In genomic region chr4:73446336-73446938, GRCh38 we compare ENCODE assay signal across 9 cellular contexts. TPM values are rescaled to one million over a fixed set of nuclear protein-coding genes. Genes with fewer than 3 reads are reported as not detected.
DNase-seq lines count a peak whose midpoint lies in the region; ATAC-seq, FAIRE-seq and TF ChIP-seq lines count a peak whose summit lies in the region.
"Had no signal": no experiment of that assay in that cellular context is flagged by ENCODE, and none has a peak within 500 bp of the region (broad histone marks: within the 10 kb centered on the region; RNA-seq: fewer than 3 reads in every experiment).

No MANE protein-coding gene starts in this region.

- peak; percentile 99 for ATAC-seq in GM19395 (IDR thresholded peaks at IDR 0.05; ENCODE audit: unreplicated experiment)
- ATAC-seq in HG03175 (IDR thresholded peaks at IDR 0.05; ENCODE audit: unreplicated experiment) = peak; percentile 100
- ATAC-seq in K562 = peak; percentile 90
- peak; percentile 81 to 84 for ATAC-seq in lower lobe of right lung

- intact Hi-C loops in K562 (cut with micrococcal nuclease) (loop anchor here (1.0 to 10.0 kb wide), 3 partner anchors 105 to 208 kb away; no protein-coding TSS in a partner anchor), lower lobe of right lung (cut with DNase I) (no loop called here)

- POLR2A ChIA-PET in K562 (lab: Yijun Ruan, JAX) = interaction anchor here (1.0 to 1.4 kb wide), 3 partner anchors 8 to 115 kb away, joined by 3 read pairs; no protein-coding TSS in a partner anchor

- H3K9me1 ChIP-seq in K562 (ENCODE audit: control insufficient read depth, insufficient read depth, low read length) = no peaks in the 10 kb centered on the region

- H2AFZ ChIP-seq in K562 (ENCODE audit: low read depth, low read length) = 0 out of 2 replicates have a peak overlapping the region, but pooled peaks have one; percentile 11

- no peak overlapping the region for H3K27ac ChIP-seq in K562 (ENCODE audit: extremely low read depth, low read depth, low read length)
- H3K27ac ChIP-seq in lower lobe of right lung = no peak overlapping the region
- H3K27ac ChIP-seq: BLaER1 had no signal

- in situ Hi-C loops in K562 (cut with MboI) = no loop called here

- TF ChIP-seq CTCF in K562 (IDR thresholded peaks at IDR 0.05 in 2 of 3, conservative IDR thresholded peaks at IDR 0.05 in 1 of 3; ENCODE audit: insufficient read depth in 2 of 3, low read depth in 1 of 3, low read length in 3 of 3) (peak; percentile 82 to 99 (median 98)), lower lobe of right lung (IDR thresholded peaks at IDR 0.05) (peak; percentile 67)

- 6% methylated on average over 2 of the region's 4 CpGs for WGBS in K562 (ENCODE audit: insufficient coverage, low coverage, missing lambda C conversion rate)

- H3K4me1 ChIP-seq in K562 (replicated peaks in 1 of 2; ENCODE audit: control insufficient read depth in 2 of 2, insufficient read depth in 2 of 2, low read length in 2 of 2) (peaks cover 5 to 11% of the 10 kb centered on the region in 2 experiments; a peak in 3 of 5 replicates), lower lobe of right lung (no peaks in the 10 kb centered on the region)
- H3K4me1 ChIP-seq: BLaER1 had no signal

- H3K4me3 ChIP-seq in K562 (no peak overlapping the region), lower lobe of right lung (no peak overlapping the region)
- H3K4me3 ChIP-seq: BLaER1 had no signal

- no peak overlapping the region for H3K4me2 ChIP-seq in K562 (ENCODE audit: insufficient read depth, low read length)
- H3K4me2 ChIP-seq: BLaER1 had no signal

- TF ChIP-seq EP300 in K562 (IDR thresholded peaks at IDR 0.05; ENCODE audit: low read length) = no peak

- H3K27me3 ChIP-seq in K562 (ENCODE audit: control insufficient read depth in 2 of 2, insufficient read depth in 2 of 2, low read length in 2 of 2) (no peaks in the 10 kb centered on the region), lower lobe of right lung (ENCODE audit: low read depth) (no peaks in the 10 kb centered on the region)
- H3K27me3 ChIP-seq: BLaER1 had no signal

- H3K36me3 ChIP-seq in K562 (ENCODE audit: control insufficient read depth, insufficient read depth, low read length) = no peaks in the 10 kb centered on the region
- H3K36me3 ChIP-seq in lower lobe of right lung = no peaks in the 10 kb centered on the region
- H3K36me3 ChIP-seq: BLaER1 had no signal

- peak; percentile 72 to 88 for TF ChIP-seq RAD21 in K562 (CRISPR knock-in tag; conservative IDR thresholded peaks at IDR 0.05 in 1 of 2, IDR thresholded peaks at IDR 0.05 in 1 of 2)

- no peak overlapping the region for H3K9ac ChIP-seq in K562 (ENCODE audit: insufficient read depth in 1 of 2, low read depth in 2 of 2, low read length in 2 of 2)
- H3K9ac ChIP-seq: BLaER1 had no signal

- H3K79me2 ChIP-seq in K562 (ENCODE audit: control insufficient read depth, insufficient read depth, low read length) = no peaks in the 10 kb centered on the region

- no TSS peak for BruUV-seq in K562 (replicated peaks; lab: Mats Ljungman, UMichigan)

- no peaks in the 10 kb centered on the region for H3K9me3 ChIP-seq in K562 (replicated peaks; ENCODE audit: control insufficient read depth, insufficient read depth, low read depth, low read length)
- H3K9me3 ChIP-seq in lower lobe of right lung = no peaks in the 10 kb centered on the region
- H3K9me3 ChIP-seq: BLaER1 had no signal

- no peak for TF ChIP-seq POLR2A in K562 (conservative IDR thresholded peaks at IDR 0.05)

- peak; percentile 14 to 75 (median 57) for DNase-seq in NCI-H1417 (lab: John Stamatoyannopoulos, UW)
- no peak for DNase-seq in NCI-H1417 treated with DMSO at 0.1 percent for 48 hours (lab: John Stamatoyannopoulos, UW)
- peak; percentile 59 for DNase-seq in NCI-H510A treated with DMSO at 0.1 percent for 48 hours (lab: John Stamatoyannopoulos, UW)
- DNase-seq in K562 (ENCODE audit: extremely low read depth in 1 of 4, low spot score in 3 of 4) = peak; percentile 41 to 67 (median 50)
- no peak for DNase-seq in lower lobe of right lung
- DNase-seq in stimulated activated CD4-positive, alpha-beta T cell treated with anti-CD3 and anti-CD28 coated beads, Interleukin-1b, Interleukin-23, amount 100 ng/mL, for 48 hours = no peak

- CTCF ChIA-PET in K562 (lab: Yijun Ruan, JAX; ENCODE audit: low intra/inter-chr PET ratio) = interaction anchor here (0.6 to 1.8 kb wide), 3 partner anchors 105 to 136 kb away, joined by 3 to 12 read pairs (median 3); no protein-coding TSS in a partner anchor

- FAIRE-seq in K562 (lab: Jason Lieb, UNC) = peak; percentile 32

- no peaks in the 10 kb centered on the region for H4K20me1 ChIP-seq in K562 (replicated peaks; ENCODE audit: control insufficient read depth, insufficient read depth, low read length)
- H4K20me1 ChIP-seq: BLaER1 had no signal

TF ChIP-seq in K562, 482 proteins besides CTCF, POLR2A, EP300 and RAD21 (continues in another document):
- TF ChIP-seq CHCHD3 (CRISPR knock-in tag; IDR thresholded peaks at IDR 0.05) = no peak
- TF ChIP-seq GABPB2 (CRISPR knock-in tag; conservative IDR thresholded peaks at IDR 0.05) = no peak
- no peak for TF ChIP-seq SOX6 (IDR thresholded peaks at IDR 0.05)
- TF ChIP-seq NR4A1 (CRISPR knock-in tag; IDR thresholded peaks at IDR 0.05) = no peak
- TF ChIP-seq NR4A1 (tag; IDR thresholded peaks at IDR 0.05) = no peak
- TF ChIP-seq ASH1L (IDR thresholded peaks at IDR 0.05; ENCODE audit: borderline replicate concordance, low read depth, partially characterized antibody) = no peak
- TF ChIP-seq ZKSCAN3 (CRISPR knock-in tag; IDR thresholded peaks at IDR 0.05) = no peak
- no peak for TF ChIP-seq HCFC1 (IDR thresholded peaks at IDR 0.05; ENCODE audit: low read depth, low read length)
- TF ChIP-seq STAT5A (IDR thresholded peaks at IDR 0.05; ENCODE audit: borderline replicate concordance, low read length) = no peak

RNA-seq across cellular contexts. Expression of gene AFP, which starts 10.4 kb away (rescaled TPM):
- total RNA-seq in K562 (2011; cell fraction: chromatin; rRNA removed; ENCODE audit: low replicate concordance) = not detected in 2 replicates
- total RNA-seq in K562 (2011; cell fraction: nucleolus; rRNA removed) = not detected in 2 replicates
- total RNA-seq in K562 (2011; cell fraction: nucleoplasm; rRNA removed) = not detected in 2 replicates
- total RNA-seq in K562 (2014; rRNA removed) = 2.3 and 3.0 TPM in 2 replicates
- 5.4 and 5.5 TPM in 2 replicates for total RNA-seq in K562 (2014; rRNA removed; fragmentation: Illumina TruSeq; extraction: Trizol)
- total RNA-seq in K562 (2015; rRNA removed; fragmentation: Illumina TruSeq; extraction: Trizol) = 4.7 and 6.2 TPM in 2 replicates
- 2.8 and 2.9 TPM in 2 replicates for total RNA-seq in K562 (2021)
- 0.22 and 0.47 TPM in 2 replicates for polyA plus RNA-seq in K562 (2011; rRNA removed)
- 0.22 and 0.32 TPM in 2 replicates for polyA plus RNA-seq in K562 (2011; cell fraction: cytosol; rRNA removed)
- polyA plus RNA-seq in K562 (2011; cell fraction: nucleus; rRNA removed) = 0.14 and 0.15 TPM in 2 replicates
- polyA plus RNA-seq in K562 (2012) = 6.2 and 9.5 TPM in 2 replicates
- polyA plus RNA-seq in K562 (2014; fragmentation: Illumina TruSeq; extraction: Trizol) = 1.8 and 2.5 TPM in 2 replicates
- 1 to 10 TPM; 4.6 to 6.0 TPM for polyA plus RNA-seq in K562 (2014; fragmentation: Nextera tagmentation; extraction: Ambion mirVana)
- 2.0 and 2.9 TPM in 2 replicates for polyA plus RNA-seq in K562 (2014; rRNA removed)
- polyA minus RNA-seq in K562 (2011; rRNA and poly(A)+ RNA removed) = 0.21 and 0.67 TPM in 2 replicates
- 20.2 TPM in 1 of 2 replicates, not detected in the other for polyA minus RNA-seq in K562 (2011; cell fraction: cytosol; rRNA and poly(A)+ RNA removed)
- not detected in 2 replicates for polyA minus RNA-seq in K562 (2011; cell fraction: nucleus; rRNA and poly(A)+ RNA removed)
- not detected for total RNA-seq in lower lobe of right lung

RNA-seq across cellular contexts. Expression of gene AFM, which starts 35.1 kb away (rescaled TPM):
- total RNA-seq in K562 (2011; cell fraction: chromatin; rRNA removed; ENCODE audit: low replicate concordance) = not detected in 2 replicates
- not detected in 2 replicates for total RNA-seq in K562 (2011; cell fraction: nucleolus; rRNA removed)
- not detected in 2 replicates for total RNA-seq in K562 (2011; cell fraction: nucleoplasm; rRNA removed)
- total RNA-seq in K562 (2014; rRNA removed) (not detected in 2 replicates), K562 (2014; rRNA removed; fragmentation: Illumina TruSeq; extraction: Trizol) (0.06 TPM in 1 of 2 replicates, not detected in the other), K562 (2015; rRNA removed; fragmentation: Illumina TruSeq; extraction: Trizol) (not detected in 2 replicates), K562 (2021) (0.07 TPM in 1 of 2 replicates, not detected in the other), lower lobe of right lung (not detected)
- polyA plus RNA-seq in K562 (2011; rRNA removed) (not detected in 2 replicates), K562 (2014; fragmentation: Illumina TruSeq; extraction: Trizol) (not detected in 2 replicates), K562 (2014; fragmentation: Nextera tagmentation; extraction: Ambion mirVana) (under 1 TPM; 0.10 to 0.15 TPM), K562 (2014; rRNA removed) (0.13 TPM in 1 of 2 replicates, not detected in the other)
- not detected in 2 replicates for polyA plus RNA-seq in K562 (2011; cell fraction: cytosol; rRNA removed)
- polyA plus RNA-seq in K562 (2011; cell fraction: nucleus; rRNA removed) = not detected in 2 replicates
- 0.06 and 0.10 TPM in 2 replicates for polyA plus RNA-seq in K562 (2012)
- polyA minus RNA-seq in K562 (2011; rRNA and poly(A)+ RNA removed) = 0.11 TPM in 1 of 2 replicates, not detected in the other
- not detected in 2 replicates for polyA minus RNA-seq in K562 (2011; cell fraction: cytosol; rRNA and poly(A)+ RNA removed)
- polyA minus RNA-seq in K562 (2011; cell fraction: nucleus; rRNA and poly(A)+ RNA removed) = not detected in 2 replicates

RNA-seq across cellular contexts. Expression of gene ALB, which starts 42.4 kb away (rescaled TPM):
- not detected in 2 replicates for total RNA-seq in K562 (2011; cell fraction: chromatin; rRNA removed; ENCODE audit: low replicate concordance)
- total RNA-seq in K562 (2011; cell fraction: nucleolus; rRNA removed) = not detected in 2 replicates
- not detected in 2 replicates for total RNA-seq in K562 (2011; cell fraction: nucleoplasm; rRNA removed)
- total RNA-seq in K562 (2014; rRNA removed) (0.12 TPM in 1 of 2 replicates, not detected in the other), K562 (2014; rRNA removed; fragmentation: Illumina TruSeq; extraction: Trizol) (0.18 and 0.38 TPM in 2 replicates), K562 (2015; rRNA removed; fragmentation: Illumina TruSeq; extraction: Trizol) (0.14 and 0.30 TPM in 2 replicates), K562 (2021) (18.5 and 24.2 TPM in 2 replicates), lower lobe of right lung (2.3 TPM)
- polyA plus RNA-seq in K562 (2011; rRNA removed) (not detected in 2 replicates), K562 (2014; fragmentation: Illumina TruSeq; extraction: Trizol) (0.40 TPM in 1 of 2 replicates, not detected in the other), K562 (2014; fragmentation: Nextera tagmentation; extraction: Ambion mirVana) (under 1 TPM; 0.04 to 0.20 TPM), K562 (2014; rRNA removed) (0.07 and 0.37 TPM in 2 replicates)
- 0.09 TPM in 1 of 2 replicates, not detected in the other for polyA plus RNA-seq in K562 (2011; cell fraction: cytosol; rRNA removed)
- 0.22 TPM in 1 of 2 replicates, not detected in the other for polyA plus RNA-seq in K562 (2011; cell fraction: nucleus; rRNA removed)
- 0.25 and 0.83 TPM in 2 replicates for polyA plus RNA-seq in K562 (2012)
- 0.15 TPM in 1 of 2 replicates, not detected in the other for polyA minus RNA-seq in K562 (2011; rRNA and poly(A)+ RNA removed)
- 49.8 TPM in 1 of 2 replicates, not detected in the other for polyA minus RNA-seq in K562 (2011; cell fraction: cytosol; rRNA and poly(A)+ RNA removed)
- not detected in 2 replicates for polyA minus RNA-seq in K562 (2011; cell fraction: nucleus; rRNA and poly(A)+ RNA removed)

Comparison
In these comparisons a context has a peak if more than half of its experiments do, and no peak if none do; other contexts are left out.
1. DNase-seq: peak in NCI-H1417 (3 of 3), NCI-H510A treated with DMSO at 0.1 percent for 48 hours (single experiment) and K562 (4 of 4); none in NCI-H1417 treated with DMSO at 0.1 percent for 48 hours (single experiment), lower lobe of right lung (single experiment) and stimulated activated CD4-positive, alpha-beta T cell treated with anti-CD3 and anti-CD28 coated beads, Interleukin-1b, Interleukin-23, amount 100 ng/mL, for 48 hours (single experiment).
2. Peak in every context shown above with its lines, with median percentiles within 50 percentile points of each other: ATAC-seq.